8 cellular contexts compared by ENCODE assay signal in genomic region chr5:54518146-54519082, GRCh38. TPM values are rescaled to one million over a fixed set of nuclear protein-coding genes. Genes with fewer than 3 reads are reported as not detected.
A peak's percentile ranks its signal among the peaks of the same experiment; 100 is the strongest.
DNase-seq lines count a peak whose midpoint lies in the region; ATAC-seq, FAIRE-seq and TF ChIP-seq lines count a peak whose summit lies in the region.

No MANE protein-coding gene starts in this region.

- no peak overlapping the region for H3K27ac Mint-ChIP-seq in activated T-helper 17 cell treated with anti-CD3 and anti-CD28 coated beads, Interleukin-2, amount 50 U/mL, for 72 hours

- H3K9ac ChIP-seq in OCI-LY1 (ENCODE audit: low read length), result peak overlapping the region; percentile 83

- H3K79me2 ChIP-seq in OCI-LY1 (ENCODE audit: insufficient read depth, low read length), result no peaks in the 10 kb centered on the region

- no peaks in the 10 kb centered on the region for H3K9me3 Mint-ChIP-seq in activated T-helper 17 cell treated with anti-CD3 and anti-CD28 coated beads, Interleukin-2, amount 50 U/mL, for 72 hours

- TF ChIP-seq POLR2A in H54 (IDR thresholded peaks at IDR 0.05; ENCODE audit: low read depth, low read length), result no peak

- peak; percentile 35 for ATAC-seq in GM18502 (IDR thresholded peaks at IDR 0.05; ENCODE audit: poor library complexity, unreplicated experiment)
- peak; percentile 27 for ATAC-seq in HG02852 (IDR thresholded peaks at IDR 0.05; ENCODE audit: unreplicated experiment)
- ATAC-seq in activated T-helper 17 cell treated with anti-CD3 and anti-CD28 coated beads, Interleukin-2, amount 50 U/mL, for 72 hours (replicated peaks), result peak; percentile 73

- H3K9me2 ChIP-seq in OCI-LY1 (ENCODE audit: low read depth, low read length), result no peaks in the 10 kb centered on the region

- DNase-seq in fibroblast of villous mesenchyme (ENCODE audit: low read depth), result no peak
- peak; percentile 43 to 76 for DNase-seq in tibial artery
- DNase-seq in H54 (ENCODE audit: insufficient read length, low spot score), result no peak

- no peak for FAIRE-seq in H54 (lab: Jason Lieb, UNC)

- peak overlapping the region; percentile 72 for H3K4me2 ChIP-seq in OCI-LY1 (ENCODE audit: low read length)

- H3K4me3 ChIP-seq in OCI-LY1 (ENCODE audit: low read depth, low read length, poor library complexity, severe bottlenecking), result peak overlapping the region; percentile 85
- H3K4me3 ChIP-seq in fibroblast of villous mesenchyme (ENCODE audit: low read depth, low read length), result peak overlapping the region; percentile 82
- H3K4me3 ChIP-seq in neutrophil (ENCODE audit: low read depth in 1 of 2, low read length in 1 of 2), result peak overlapping the region; percentile 92 to 99
- peak overlapping the region; percentile 86 to 98 for H3K4me3 ChIP-seq in tibial artery

- TF ChIP-seq CTCF in OCI-LY1 (IDR thresholded peaks at IDR 0.05; ENCODE audit: low read length) (no peak), fibroblast of villous mesenchyme (IDR thresholded peaks at IDR 0.05; ENCODE audit: insufficient read depth, low read depth, low read length) (peak; percentile 8), neutrophil (IDR thresholded peaks at IDR 0.05) (peak; percentile 18), tibial artery (IDR thresholded peaks at IDR 0.05) (no peak)

- H3K36me3 ChIP-seq in OCI-LY1 (ENCODE audit: insufficient read depth, low read length) (no peaks in the 10 kb centered on the region; the same call in 1 of the 2 replicates), neutrophil (peaks cover 17% of the 10 kb centered on the region), tibial artery (peaks cover 0 to 8% (median 5%) of the 10 kb centered on the region in 3 donors)

- peaks cover 25% of the 10 kb centered on the region for H3K4me1 Mint-ChIP-seq in activated T-helper 17 cell treated with anti-CD3 and anti-CD28 coated beads, Interleukin-2, amount 50 U/mL, for 72 hours

- H3K27me3 ChIP-seq in OCI-LY1 (ENCODE audit: insufficient read depth, low read length) (no peaks in the 10 kb centered on the region), neutrophil (no peaks in the 10 kb centered on the region), tibial artery (no peaks in the 10 kb centered on the region)

- intact Hi-C loops in tibial artery (cut with DNase I; ENCODE audit: low total_unique reads), result loop anchor here (1.0 to 10.0 kb wide), 3 partner anchors 327 to 636 kb away; no protein-coding TSS in a partner anchor

- H3K36me3 Mint-ChIP-seq in activated T-helper 17 cell treated with anti-CD3 and anti-CD28 coated beads, Interleukin-2, amount 50 U/mL, for 72 hours (ENCODE audit: low read depth), result no peaks in the 10 kb centered on the region

- no peaks in the 10 kb centered on the region for H3K27me3 Mint-ChIP-seq in activated T-helper 17 cell treated with anti-CD3 and anti-CD28 coated beads, Interleukin-2, amount 50 U/mL, for 72 hours

- peak overlapping the region; percentile 60 for H3K4me3 Mint-ChIP-seq in activated T-helper 17 cell treated with anti-CD3 and anti-CD28 coated beads, Interleukin-2, amount 50 U/mL, for 72 hours

- no peak overlapping the region for H2AFZ ChIP-seq in OCI-LY1 (ENCODE audit: low read length)

- H3K27ac ChIP-seq in OCI-LY1 (ENCODE audit: low read depth, low read length, poor library complexity, severe bottlenecking), result no peak overlapping the region
- H3K27ac ChIP-seq in neutrophil, result peak overlapping the region; percentile 96
- H3K27ac ChIP-seq in tibial artery, result peak overlapping the region; percentile 92 to 97

- H4K20me1 ChIP-seq in OCI-LY1 (ENCODE audit: insufficient read depth, low read length), result no peaks in the 10 kb centered on the region; the same call in 1 of the 2 replicates

- no peaks in the 10 kb centered on the region for H3F3A ChIP-seq in OCI-LY1 (ENCODE audit: insufficient read depth, low read length)

- H3K4me1 ChIP-seq in OCI-LY1 (ENCODE audit: insufficient read depth, low read length, severe bottlenecking), result peaks cover 38% of the 10 kb centered on the region
- peaks cover 34 to 51% of the 10 kb centered on the region in 2 experiments for H3K4me1 ChIP-seq in neutrophil (ENCODE audit: control insufficient read depth in 1 of 2, insufficient read depth in 1 of 2, low read depth in 1 of 2, low read length in 1 of 2)
- H3K4me1 ChIP-seq in tibial artery, result peaks cover 0 to 46% (median 17%) of the 10 kb centered on the region in 4 donors

- H3K9me3 ChIP-seq in OCI-LY1 (ENCODE audit: low read length), result no peaks in the 10 kb centered on the region
- no peaks in the 10 kb centered on the region for H3K9me3 ChIP-seq in neutrophil
- H3K9me3 ChIP-seq in tibial artery, result no peaks in the 10 kb centered on the region

RNA-seq across cellular contexts. Expression of gene SNX18, which starts 0.9 kb away (rescaled TPM):
- 10 to 100 TPM in 1 of 2 donors, 1 to 10 TPM in 1; 4.3 to 11.6 TPM for total RNA-seq in activated T-helper 17 cell treated with anti-CD3 and anti-CD28 coated beads, Interleukin-2, amount 50 U/mL, for 72 hours
- 51.0 and 51.2 TPM in 2 replicates for total RNA-seq in fibroblast of villous mesenchyme

Comparison
In these comparisons a context has a peak if more than half of its experiments do, and no peak if none do; other contexts are left out.
1. CTCF ChIP-seq: peak in fibroblast of villous mesenchyme (single experiment) and neutrophil (single experiment); none in OCI-LY1 (single experiment) and tibial artery (0 of 2).
2. DNase-seq: peak in tibial artery (2 of 2); none in fibroblast of villous mesenchyme (single experiment) and H54 (single experiment).
3. Peak in every context shown above with its lines, with median percentiles within 50 percentile points of each other: ATAC-seq and H3K4me3 ChIP-seq.